11 cellular contexts compared by ENCODE assay signal in genomic region chr17:57921342-57921741, GRCh38. TPM values are rescaled to one million over a fixed set of nuclear protein-coding genes. Genes with fewer than 3 reads are reported as not detected.
A peak's percentile ranks its signal among the peaks of the same experiment; 100 is the strongest.
DNase-seq lines count a peak whose midpoint lies in the region; ATAC-seq and TF ChIP-seq lines count a peak whose summit lies in the region.
"Had no signal": no experiment of that assay in that cellular context is flagged by ENCODE, and none has a peak within 500 bp of the region (broad histone marks: within the 10 kb centered on the region; RNA-seq: fewer than 3 reads in every experiment).

No MANE protein-coding gene starts in this region.

- TF ChIP-seq POLR2A in adrenal gland (IDR thresholded peaks at IDR 0.05), result no peak
- TF ChIP-seq POLR2A in erythroblast (IDR thresholded peaks at IDR 0.05; ENCODE audit: low read length), result no peak

- H3K27ac Mint-ChIP-seq in nephron, result peak overlapping the region; percentile 93 to 99 (median 98)

- peaks cover 20 to 54% of the 10 kb centered on the region in 2 donors for H3K4me1 ChIP-seq in adrenal gland (replicated peaks in 1 of 2)
- H3K4me1 ChIP-seq in upper lobe of right lung, result peaks cover 51% of the 10 kb centered on the region

- intact Hi-C loops in adrenal gland (cut with DNase I) (no loop called here), upper lobe of right lung (cut with DNase I) (no loop called here)

- TF ChIP-seq CTCF in adrenal gland (IDR thresholded peaks at IDR 0.05) (no peak), nephron (IDR thresholded peaks at IDR 0.05; ENCODE audit: unreplicated experiment in 3 of 3) (no peak), upper lobe of right lung (IDR thresholded peaks at IDR 0.05) (no peak)

- no peaks in the 10 kb centered on the region for H3K36me3 Mint-ChIP-seq in nephron (ENCODE audit: low read depth)

- H3K36me3 ChIP-seq in adrenal gland (replicated peaks in 1 of 2) (no peaks in the 10 kb centered on the region), upper lobe of right lung (no peaks in the 10 kb centered on the region)
- H3K36me3 ChIP-seq: HAP-1 had no signal

- peak overlapping the region in 2 of 3 experiments; percentile 48 to 66 for H3K4me3 Mint-ChIP-seq in nephron

- DNase-seq in adrenal gland (peak in 5 of 7 donors; percentile 43 to 71 (median 57)), fibroblast of peridontal ligament (ENCODE audit: extremely low read depth) (peak; percentile 70), upper lobe of right lung (no peak), HuH-7 (ENCODE audit: low spot score) (no peak), cortex of kidney (lab: John Stamatoyannopoulos, UW) (no peak), erythroblast (lab: John Stamatoyannopoulos, UW) (no peak)
- DNase-seq: cerebellar nuclear complex, NCI-H1092 treated with DMSO at 0.1 percent for 48 hours had no signal

- peak overlapping the region; percentile 53 to 87 (median 79) for H3K27ac ChIP-seq in adrenal gland
- H3K27ac ChIP-seq in upper lobe of right lung, result peak overlapping the region; percentile 68

- no peak overlapping the region for H3K4me3 ChIP-seq in adrenal gland
- no peak overlapping the region for H3K4me3 ChIP-seq in upper lobe of right lung
- H3K4me3 ChIP-seq: HAP-1, smooth muscle cell had no signal

- H3K4me1 Mint-ChIP-seq in nephron, result peaks cover 87% of the 10 kb centered on the region

- H3K27me3 Mint-ChIP-seq in nephron (ENCODE audit: low read depth), result no peaks in the 10 kb centered on the region

- no peaks in the 10 kb centered on the region for H3K9me3 ChIP-seq in adrenal gland (replicated peaks in 1 of 3)
- H3K9me3 ChIP-seq in upper lobe of right lung, result no peaks in the 10 kb centered on the region
- H3K9me3 ChIP-seq: HAP-1 had no signal

- peak; percentile 36 for ATAC-seq in upper lobe of right lung

- no peaks in the 10 kb centered on the region for H3K27me3 ChIP-seq in adrenal gland
- no peaks in the 10 kb centered on the region for H3K27me3 ChIP-seq in upper lobe of right lung

- 6 to 16% (median 9%) methylated on average over 7 of the region's 7 CpGs for WGBS in adrenal gland, 4 donors

- no peaks in the 10 kb centered on the region for H3K9me3 Mint-ChIP-seq in nephron

RNA-seq across cellular contexts. Expression of gene CUEDC1, which starts 33.9 kb away (rescaled TPM):
- total RNA-seq in adrenal gland (10 to 100 TPM; 23.9 to 47.3 (median 39.1) TPM), upper lobe of right lung (41.9 TPM)
- polyA plus RNA-seq in adrenal gland, result 10 to 100 TPM; 19.9 to 45.1 (median 40.1) TPM

Comparison
In these comparisons a context has a peak if more than half of its experiments do, and no peak if none do; other contexts are left out.
1. DNase-seq: peak in adrenal gland (5 of 7) and fibroblast of peridontal ligament (single experiment); none in upper lobe of right lung (single experiment), HuH-7 (single experiment), cortex of kidney (single experiment) and erythroblast (0 of 2).